In genomic region chr1:160101037-160101716, GRCh38 we compare ENCODE assay signal across 8 cellular contexts. TPM values are rescaled to one million over a fixed set of nuclear protein-coding genes. Genes with fewer than 3 reads are reported as not detected.
DNase-seq lines count a peak whose midpoint lies in the region; ATAC-seq and TF ChIP-seq lines count a peak whose summit lies in the region.

No MANE protein-coding gene starts in this region.

- DNase-seq in Karpas-422 (peak; percentile 91), PC-3 (peak; percentile 85), activated T-cell treated with anti-CD3 and anti-CD28 coated beads for 24 hours (ENCODE audit: low read depth) (peak; percentile 59), epithelial cell of prostate (ENCODE audit: low read depth, low spot score) (peak; percentile 14)
- DNase-seq in stimulated activated CD8-positive, alpha-beta memory T cell treated with anti-CD3 and anti-CD28 coated beads, Interleukin-7, amount 100 ng/mL, for 24 hours (ENCODE audit: low read depth): peak; percentile 54

- H2AFZ ChIP-seq in Karpas-422 (ENCODE audit: low read length): peak overlapping the region; percentile 79
- H2AFZ ChIP-seq in PC-3 (ENCODE audit: low read length): peak overlapping the region; percentile 88

- H3K9me2 ChIP-seq in Karpas-422 (replicated peaks; ENCODE audit: insufficient read depth, low read length) (no peaks in the 10 kb centered on the region), PC-3 (replicated peaks; ENCODE audit: low read length) (no peaks in the 10 kb centered on the region)

- intact Hi-C loops in PC-3 (cut with micrococcal nuclease): loop anchor here (1.0 kb wide), 5 partner anchors 62 to 275 kb away; no protein-coding TSS in a partner anchor

- peak overlapping the region; percentile 25 for H3K9ac ChIP-seq in Karpas-422 (ENCODE audit: low read length)
- peak overlapping the region; percentile 44 for H3K9ac ChIP-seq in PC-3 (ENCODE audit: low read length)

- H3K4me1 ChIP-seq in Karpas-422 (ENCODE audit: low read length) (peaks cover 27% of the 10 kb centered on the region), PC-3 (ENCODE audit: insufficient read depth, low read length) (peaks cover 30% of the 10 kb centered on the region), muscle layer of duodenum (ENCODE audit: control insufficient read depth in 1 of 2, insufficient read depth in 2 of 2, low read length in 2 of 2) (peaks cover 28 to 63% of the 10 kb centered on the region in 2 donors)

- H3K27me3 ChIP-seq in Karpas-422 (ENCODE audit: low read length) (no peaks in the 10 kb centered on the region), PC-3 (ENCODE audit: low read length) (no peaks in the 10 kb centered on the region), muscle layer of duodenum (ENCODE audit: low read depth, low read length) (no peaks in the 10 kb centered on the region)

- no peak overlapping the region for H3K4me2 ChIP-seq in Karpas-422 (ENCODE audit: low read depth, low read length, poor library complexity, severe bottlenecking)
- H3K4me2 ChIP-seq in PC-3 (ENCODE audit: low read length): peak overlapping the region; percentile 61

- H3K36me3 ChIP-seq in Karpas-422 (ENCODE audit: insufficient read depth, low read length) (no peaks in the 10 kb centered on the region), PC-3 (ENCODE audit: low read depth, low read length) (no peaks in the 10 kb centered on the region), muscle layer of duodenum (ENCODE audit: control insufficient read depth in 1 of 2, insufficient read depth in 2 of 2, low read length in 2 of 2) (no peaks in the 10 kb centered on the region)

- POLR2A ChIA-PET in PC-3 (lab: Charles Lee; ENCODE audit: unreplicated experiment): interaction anchor here (0.6 kb wide), 1 partner anchor 110 kb away, joined by 3 read pairs; no protein-coding TSS in a partner anchor

- no peak overlapping the region for H3K27ac ChIP-seq in Karpas-422 (ENCODE audit: low read length)
- H3K27ac ChIP-seq in PC-3 (ENCODE audit: low read length): no peak overlapping the region
- H3K27ac ChIP-seq in epithelial cell of prostate: no peak overlapping the region
- H3K27ac ChIP-seq in muscle layer of duodenum (ENCODE audit: low read length): peak overlapping the region; percentile 16

- no TSS peak for BruUV-seq in PC-3 (replicated peaks; lab: Mats Ljungman, UMichigan)

- CTCF ChIA-PET in PC-3 (lab: Charles Lee): interaction anchor here (0.5 to 3.5 kb wide), 9 partner anchors 79 to 273 kb away, joined by 3 to 26 read pairs (median 5); partner anchors contain the start of gene DCAF8

- 0 out of 2 replicates have a peak, but pooled peaks cover 3% of the 10 kb centered on the region for H4K20me1 ChIP-seq in Karpas-422 (ENCODE audit: insufficient read depth, low read depth, low read length)
- no peaks in the 10 kb centered on the region for H4K20me1 ChIP-seq in PC-3 (ENCODE audit: low read length)

- no peak overlapping the region for H3K4me3 ChIP-seq in Karpas-422 (ENCODE audit: low read length)
- peak overlapping the region; percentile 21; the same call in 1 of the 2 replicates for H3K4me3 ChIP-seq in PC-3 (ENCODE audit: low read length)
- H3K4me3 ChIP-seq in muscle layer of duodenum (ENCODE audit: low read depth in 1 of 2, low read length in 2 of 2): peak overlapping the region in 1 of 2 donors; percentile 24

- H3K9me3 ChIP-seq in Karpas-422 (ENCODE audit: low read length): no peaks in the 10 kb centered on the region
- H3K9me3 ChIP-seq in PC-3 (ENCODE audit: low read length): no peaks in the 10 kb centered on the region
- H3K9me3 ChIP-seq in muscle layer of duodenum (ENCODE audit: control insufficient read depth in 1 of 2, low read length in 2 of 2): no peaks in the 10 kb centered on the region

- peak; percentile 20 for ATAC-seq in PC-3
- ATAC-seq in HG03135 (IDR thresholded peaks at IDR 0.05; ENCODE audit: unreplicated experiment): no peak

- H3K79me2 ChIP-seq in Karpas-422 (ENCODE audit: low read length): peaks cover 21% of the 10 kb centered on the region
- 0 out of 2 replicates have a peak, but pooled peaks cover 7% of the 10 kb centered on the region for H3K79me2 ChIP-seq in PC-3 (ENCODE audit: low read length)

- TF ChIP-seq CTCF in GM12872 (IDR thresholded peaks at IDR 0.05; ENCODE audit: insufficient read depth, low read depth, low read length) (peak; percentile 98), PC-3 (conservative IDR thresholded peaks at IDR 0.05; ENCODE audit: low read depth, low read length) (peak; percentile 99)

- H3F3A ChIP-seq in PC-3 (ENCODE audit: low read length, unreplicated experiment): no peaks in the 10 kb centered on the region

RNA-seq across cellular contexts. Expression of gene IGSF8, which starts 2.8 kb away (rescaled TPM):
- total RNA-seq in Karpas-422 (2014; rRNA removed; shearing (Covaris generic); ENCODE audit: low replicate concordance): 15.8 and 33.8 TPM in 2 replicates
- total RNA-seq in PC-3 (2014; rRNA removed): 37.1 and 49.1 TPM in 2 replicates

RNA-seq across cellular contexts. Expression of gene ATP1A2, which starts 14.4 kb away (rescaled TPM):
- total RNA-seq in Karpas-422 (2014; rRNA removed; shearing (Covaris generic); ENCODE audit: low replicate concordance): not detected in 2 replicates
- not detected in 2 replicates for total RNA-seq in PC-3 (2014; rRNA removed)

RNA-seq across cellular contexts. Expression of gene KCNJ9, which starts 19.8 kb away (rescaled TPM):
- not detected in 2 replicates for total RNA-seq in Karpas-422 (2014; rRNA removed; shearing (Covaris generic); ENCODE audit: low replicate concordance)
- not detected in 2 replicates for total RNA-seq in PC-3 (2014; rRNA removed)

RNA-seq across cellular contexts. Expression of gene KCNJ10, which starts 31.2 kb away (rescaled TPM):
- not detected in 2 replicates for total RNA-seq in Karpas-422 (2014; rRNA removed; shearing (Covaris generic); ENCODE audit: low replicate concordance)
- total RNA-seq in PC-3 (2014; rRNA removed): 0.15 TPM in 1 of 2 replicates, not detected in the other

RNA-seq across cellular contexts. Expression of gene ATP1A4, which starts 50.2 kb away (rescaled TPM):
- total RNA-seq in Karpas-422 (2014; rRNA removed; shearing (Covaris generic); ENCODE audit: low replicate concordance): not detected in 2 replicates
- 0.04 TPM in 1 of 2 replicates, not detected in the other for total RNA-seq in PC-3 (2014; rRNA removed)

Comparison
In these comparisons a context has a peak if more than half of its experiments do, and no peak if none do; other contexts are left out.
1. DNase-seq: peak in every context shown above with its lines; median percentile 91 in Karpas-422; 85 in PC-3; 59 in activated T-cell treated with anti-CD3 and anti-CD28 coated beads for 24 hours; 54 in stimulated activated CD8-positive, alpha-beta memory T cell treated with anti-CD3 and anti-CD28 coated beads, Interleukin-7, amount 100 ng/mL, for 24 hours; 14 in epithelial cell of prostate.